In genomic region chr15:59428898-59429297, GRCh38 we compare ENCODE assay signal across 2 cellular contexts. TPM values are rescaled to one million over a fixed set of nuclear protein-coding genes. Genes with fewer than 3 reads are reported as not detected.
"Had no signal": no experiment of that assay in that cellular context is flagged by ENCODE, and none has a peak within 500 bp of the region (broad histone marks: within the 10 kb centered on the region; RNA-seq: fewer than 3 reads in every experiment).

No MANE protein-coding gene starts in this region.

RNA-seq across cellular contexts. Expression of gene FAM81A, which starts 9.1 kb away (rescaled TPM):
- total RNA-seq: HFFc6, IMR-90 had no signal
- polyA plus RNA-seq: IMR-90 had no signal
